In the genomic region with DNA sequence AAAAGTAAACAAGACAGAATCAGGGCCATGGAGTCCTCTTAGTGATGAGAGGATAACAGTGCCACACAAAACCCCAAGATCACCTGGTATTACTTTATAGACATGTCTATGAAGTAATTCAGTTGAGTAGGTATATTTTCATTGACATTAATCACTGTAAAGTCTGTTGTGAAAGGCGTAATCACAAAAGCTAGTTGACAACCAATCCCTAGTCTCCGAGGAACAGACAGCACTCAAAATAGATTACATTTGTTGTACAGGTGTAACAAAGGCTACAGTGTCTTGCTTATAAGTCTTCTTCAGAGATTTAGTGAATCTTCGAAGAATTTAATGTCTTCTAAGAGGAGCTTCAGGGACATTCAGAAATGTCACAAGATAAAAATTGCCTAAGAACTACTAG, we compare ENCODE assay signal across 26 cellular contexts.
"Had no signal": no experiment of that assay in that cellular context is flagged by ENCODE, and none has a peak within 500 bp of the region (broad histone marks: within the 10 kb centered on the region; RNA-seq: fewer than 3 reads in every experiment).

No MANE protein-coding gene starts in this region.

- DNase-seq: stimulated activated CD4-positive, alpha-beta T cell treated with anti-CD3 and anti-CD28 coated beads, Interleukin-2, amount 100 ng/mL, for 48 hours; stimulated activated CD4-positive, alpha-beta T cell treated with anti-CD3 and anti-CD28 coated beads, Interleukin-4, amount 100 ng/mL, for 1 hour; stimulated activated CD4-positive, alpha-beta T cell treated with anti-CD3 and anti-CD28 coated beads, Interleukin-4, amount 100 ng/mL, for 24 hours; stimulated activated CD4-positive, alpha-beta T cell treated with anti-CD3 and anti-CD28 coated beads, Interleukin-4, amount 100 ng/mL, for 4 hours; stimulated activated CD8-positive, alpha-beta memory T cell treated with anti-CD3 and anti-CD28 coated beads, Interleukin-4, amount 100 ng/mL, for 48 hours; stimulated activated naive B cell treated with anti-CD40 and anti-IgM and Interleukin-4, amounts not matched to agents 10 μg/mL and 1 μg/mL and 100 μg/mL, for 72 hours; stimulated activated naive CD4-positive, alpha-beta T cell; stimulated activated naive CD4-positive, alpha-beta T cell treated with Interleukin-2 at 50 U/mL for 16 hours; stimulated activated naive CD8-positive, alpha-beta T cell treated with anti-CD3 and anti-CD28 coated beads, Interleukin-15, amount 100 ng/mL, for 72 hours; stimulated activated naive CD8-positive, alpha-beta T cell treated with anti-CD3 and anti-CD28 coated beads, Interleukin-15, Interleukin-2, amounts not matched to agents 100 U/mL and 50 U/mL, for 24 hours; stomach; substantia nigra; testis; thyroid gland; tibial artery; transverse colon; upper lobe of left lung; upper lobe of right lung; uterus had no signal

- H3K27ac Mint-ChIP-seq: stimulated activated memory B cell treated with anti-CD40 and anti-IgM and Interleukin-4, amounts not matched to agents 10 μg/mL and 1 μg/mL and 100 μg/mL, for 72 hours; stimulated activated naive CD8-positive, alpha-beta T cell treated with anti-CD3 and anti-CD28 coated beads, Interleukin-15, amount 100 ng/mL, for 72 hours; stimulated activated naive CD8-positive, alpha-beta T cell treated with anti-CD3 and anti-CD28 coated beads, Interleukin-15, Interleukin-2, amounts not matched to agents 100 ng/mL and 50 ng/mL, for 24 hours; type B pancreatic cell had no signal

- H3K27me3 Mint-ChIP-seq: stimulated activated memory B cell treated with anti-CD40 and anti-IgM and Interleukin-4, amounts not matched to agents 10 μg/mL and 1 μg/mL and 100 μg/mL, for 72 hours; stimulated activated naive B cell treated with anti-CD40 and anti-IgM and Interleukin-4, amounts not matched to agents 10 μg/mL and 1 μg/mL and 100 μg/mL, for 72 hours; stimulated activated naive CD8-positive, alpha-beta T cell treated with anti-CD3 and anti-CD28 coated beads, Interleukin-15, amount 100 ng/mL, for 72 hours; stimulated activated naive CD8-positive, alpha-beta T cell treated with anti-CD3 and anti-CD28 coated beads, Interleukin-15, Interleukin-2, amounts not matched to agents 100 ng/mL and 50 ng/mL, for 24 hours; type B pancreatic cell had no signal

- H3K4me3 ChIP-seq: stomach, suprapubic skin, testis, thoracic aorta, thyroid gland, tibial artery, tibial nerve, transverse colon, upper lobe of left lung, upper lobe of right lung, uterus, vagina had no signal

- H3K27me3 ChIP-seq: stomach, suprapubic skin, testis, thyroid gland, tibial artery, tibial nerve, transverse colon, upper lobe of left lung, upper lobe of right lung, uterus, vagina had no signal

- H3K9me3 ChIP-seq: stomach, suprapubic skin, testis, thoracic aorta, thyroid gland, tibial artery, tibial nerve, transverse colon, upper lobe of left lung, upper lobe of right lung, uterus, vagina had no signal

- H3K27ac ChIP-seq: stomach, suprapubic skin, testis, thoracic aorta, thyroid gland, tibial artery, tibial nerve, transverse colon, upper lobe of left lung, upper lobe of right lung, uterus, vagina had no signal

- H3K9me3 Mint-ChIP-seq: stimulated activated memory B cell treated with anti-CD40 and anti-IgM and Interleukin-4, amounts not matched to agents 10 μg/mL and 1 μg/mL and 100 μg/mL, for 72 hours; stimulated activated naive B cell treated with anti-CD40 and anti-IgM and Interleukin-4, amounts not matched to agents 10 μg/mL and 1 μg/mL and 100 μg/mL, for 72 hours had no signal

- ATAC-seq: stimulated activated naive B cell treated with anti-CD40 and anti-IgM and Interleukin-4, amounts not matched to agents 10 μg/mL and 1 μg/mL and 100 μg/mL, for 72 hours; stimulated activated naive CD8-positive, alpha-beta T cell treated with anti-CD3 and anti-CD28 coated beads, Interleukin-15, amount 100 ng/mL, for 72 hours; stimulated activated naive CD8-positive, alpha-beta T cell treated with anti-CD3 and anti-CD28 coated beads, Interleukin-15, Interleukin-2, amounts not matched to agents 100 U/mL and 50 U/mL, for 24 hours; upper lobe of right lung had no signal

- H3K4me3 Mint-ChIP-seq: stimulated activated memory B cell treated with anti-CD40 and anti-IgM and Interleukin-4, amounts not matched to agents 10 μg/mL and 1 μg/mL and 100 μg/mL, for 72 hours; stimulated activated naive B cell treated with anti-CD40 and anti-IgM and Interleukin-4, amounts not matched to agents 10 μg/mL and 1 μg/mL and 100 μg/mL, for 72 hours; stimulated activated naive CD8-positive, alpha-beta T cell treated with anti-CD3 and anti-CD28 coated beads, Interleukin-15, amount 100 ng/mL, for 72 hours; stimulated activated naive CD8-positive, alpha-beta T cell treated with anti-CD3 and anti-CD28 coated beads, Interleukin-15, Interleukin-2, amounts not matched to agents 100 ng/mL and 50 ng/mL, for 24 hours; type B pancreatic cell had no signal

- H3K36me3 Mint-ChIP-seq: stimulated activated memory B cell treated with anti-CD40 and anti-IgM and Interleukin-4, amounts not matched to agents 10 μg/mL and 1 μg/mL and 100 μg/mL, for 72 hours; stimulated activated naive B cell treated with anti-CD40 and anti-IgM and Interleukin-4, amounts not matched to agents 10 μg/mL and 1 μg/mL and 100 μg/mL, for 72 hours; type B pancreatic cell had no signal

- H3K36me3 ChIP-seq: stomach, suprapubic skin, thoracic aorta, thyroid gland, tibial artery, tibial nerve, transverse colon, upper lobe of left lung, upper lobe of right lung, uterus, vagina had no signal

- H3K4me1 Mint-ChIP-seq: stimulated activated naive B cell treated with anti-CD40 and anti-IgM and Interleukin-4, amounts not matched to agents 10 μg/mL and 1 μg/mL and 100 μg/mL, for 72 hours had no signal
